1 cellular context compared by ENCODE assay signal in genomic region chr2:239297142-239298125, GRCh38.
TF ChIP-seq lines count a peak whose summit lies in the region.

No MANE protein-coding gene starts in this region.

TF ChIP-seq in HepG2, 621 proteins besides CTCF, POLR2A, EP300 and RAD21 (continued from another document):
- TF ChIP-seq ZNF362 (CRISPR knock-in tag; IDR thresholded peaks at IDR 0.05; ENCODE audit: borderline replicate concordance) (peak; percentile 7; the same call in 1 of the 2 replicates), ZNF446 (CRISPR knock-in tag; IDR thresholded peaks at IDR 0.05) (peak; percentile 52; the same call in 1 of the 2 replicates), ZNF280B (CRISPR knock-in tag; IDR thresholded peaks at IDR 0.05; ENCODE audit: borderline replicate concordance) (peak; percentile 86), ZNF709 (CRISPR knock-in tag; IDR thresholded peaks at IDR 0.05) (peak; percentile 58; the same call in 1 of the 2 replicates), TFAP4 (IDR thresholded peaks at IDR 0.05; ENCODE audit: borderline replicate concordance, low read depth) (peak; percentile 10; the same call in 1 of the 2 replicates), HNRNPL (IDR thresholded peaks at IDR 0.05; ENCODE audit: low read depth, low read length) (peak; percentile 69; the same call in 1 of the 2 replicates), CCDC6 (CRISPR knock-in tag; IDR thresholded peaks at IDR 0.05) (no peak), AGO2 (optimal IDR thresholded peaks at IDR 0.05; ENCODE audit: low read depth, low read length) (peak; percentile 23), SKI (IDR thresholded peaks at IDR 0.05; ENCODE audit: partially characterized antibody) (peak; percentile 92), ZNF550 (CRISPR knock-in tag; IDR thresholded peaks at IDR 0.05; ENCODE audit: borderline replicate concordance) (peak; percentile 64; the same call in 1 of the 2 replicates), YY1 (IDR thresholded peaks at IDR 0.05; ENCODE audit: insufficient read depth, insufficient replicate concordance, low read depth, low read length) (peak; percentile 3), MEIS1 (CRISPR knock-in tag; IDR thresholded peaks at IDR 0.05; ENCODE audit: borderline replicate concordance) (peak; percentile 30; the same call in 1 of the 2 replicates), ERF (CRISPR knock-in tag; IDR thresholded peaks at IDR 0.05) (0 out of 2 replicates have a peak, but pooled peaks have one; percentile 33), MAX (IDR thresholded peaks at IDR 0.05) (0 out of 2 replicates have a peak, but pooled peaks have one; percentile 22), ZNF678 (CRISPR knock-in tag; IDR thresholded peaks at IDR 0.05) (0 out of 2 replicates have a peak, but pooled peaks have one; percentile 55), NR2F1 (CRISPR knock-in tag; IDR thresholded peaks at IDR 0.05) (peak; percentile 43 to 69; a peak in 2 of 4 replicates), ZNF296 (CRISPR knock-in tag; conservative IDR thresholded peaks at IDR 0.05) (0 out of 2 replicates have a peak, but pooled peaks have one; percentile 33), NR2F6 (IDR thresholded peaks at IDR 0.05) (peak; percentile 60), NR2F6 (CRISPR knock-in tag; IDR thresholded peaks at IDR 0.05) (0 out of 2 replicates have a peak, but pooled peaks have one; percentile 52), FLYWCH1 (CRISPR knock-in tag; IDR thresholded peaks at IDR 0.05) (no peak), ZNF605 (CRISPR knock-in tag; IDR thresholded peaks at IDR 0.05) (peak; percentile 52; the same call in 1 of the 2 replicates), ZNF572 (CRISPR knock-in tag; IDR thresholded peaks at IDR 0.05) (peak; percentile 62; the same call in 1 of the 2 replicates), SPEN (CRISPR knock-in tag; IDR thresholded peaks at IDR 0.05; ENCODE audit: low read depth) (peak; percentile 39; the same call in 1 of the 2 replicates), SALL1 (CRISPR knock-in tag; IDR thresholded peaks at IDR 0.05) (peak; percentile 64), RXRB (CRISPR knock-in tag; IDR thresholded peaks at IDR 0.05; ENCODE audit: borderline replicate concordance) (peak; percentile 74), BRD4 (CRISPR knock-in tag; IDR thresholded peaks at IDR 0.05) (no peak), ZNF225 (CRISPR knock-in tag; IDR thresholded peaks at IDR 0.05) (peak; percentile 19; the same call in 1 of the 2 replicates), STAT6 (CRISPR knock-in tag; IDR thresholded peaks at IDR 0.05; ENCODE audit: borderline replicate concordance) (0 out of 2 replicates have a peak, but pooled peaks have one; percentile 28), ZNF546 (CRISPR knock-in tag; conservative IDR thresholded peaks at IDR 0.05) (no peak), ZNF891 (CRISPR knock-in tag; IDR thresholded peaks at IDR 0.05) (peak; percentile 53; the same call in 1 of the 2 replicates), ESRRA (CRISPR knock-in tag; IDR thresholded peaks at IDR 0.05; ENCODE audit: low read depth) (peak; percentile 36; the same call in 1 of the 2 replicates), TBX2 (CRISPR knock-in tag; IDR thresholded peaks at IDR 0.05; ENCODE audit: borderline replicate concordance) (0 out of 2 replicates have a peak, but pooled peaks have one; percentile 39)
- TF ChIP-seq, protein P1, sequence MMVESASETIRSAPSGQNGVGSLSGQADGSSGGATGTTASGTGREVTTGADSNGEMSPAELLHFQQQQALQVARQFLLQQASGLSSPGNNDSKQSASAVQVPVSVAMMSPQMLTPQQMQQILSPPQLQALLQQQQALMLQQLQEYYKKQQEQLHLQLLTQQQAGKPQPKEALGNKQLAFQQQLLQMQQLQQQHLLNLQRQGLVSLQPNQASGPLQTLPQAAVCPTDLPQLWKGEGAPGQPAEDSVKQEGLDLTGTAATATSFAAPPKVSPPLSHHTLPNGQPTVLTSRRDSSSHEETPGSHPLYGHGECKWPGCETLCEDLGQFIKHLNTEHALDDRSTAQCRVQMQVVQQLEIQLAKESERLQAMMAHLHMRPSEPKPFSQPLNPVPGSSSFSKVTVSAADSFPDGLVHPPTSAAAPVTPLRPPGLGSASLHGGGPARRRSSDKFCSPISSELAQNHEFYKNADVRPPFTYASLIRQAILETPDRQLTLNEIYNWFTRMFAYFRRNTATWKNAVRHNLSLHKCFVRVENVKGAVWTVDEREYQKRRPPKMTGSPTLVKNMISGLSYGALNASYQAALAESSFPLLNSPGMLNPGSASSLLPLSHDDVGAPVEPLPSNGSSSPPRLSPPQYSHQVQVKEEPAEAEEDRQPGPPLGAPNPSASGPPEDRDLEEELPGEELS (CRISPR knock-in tag; IDR thresholded peaks at IDR 0.05), result no peak
- TF ChIP-seq, protein P2, sequence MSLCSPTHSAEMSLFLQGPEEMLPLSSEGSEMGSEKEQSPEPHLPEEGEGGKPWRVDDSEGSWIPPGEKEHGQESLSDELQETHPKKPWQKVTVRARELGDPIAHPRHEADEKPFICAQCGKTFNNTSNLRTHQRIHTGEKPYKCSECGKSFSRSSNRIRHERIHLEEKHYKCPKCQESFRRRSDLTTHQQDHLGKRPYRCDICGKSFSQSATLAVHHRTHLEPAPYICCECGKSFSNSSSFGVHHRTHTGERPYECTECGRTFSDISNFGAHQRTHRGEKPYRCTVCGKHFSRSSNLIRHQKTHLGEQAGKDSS (CRISPR knock-in tag; IDR thresholded peaks at IDR 0.05; ENCODE audit: borderline replicate concordance, low read depth), result 0 out of 2 replicates have a peak, but pooled peaks have one; percentile 50
- TF ChIP-seq, protein P3, sequence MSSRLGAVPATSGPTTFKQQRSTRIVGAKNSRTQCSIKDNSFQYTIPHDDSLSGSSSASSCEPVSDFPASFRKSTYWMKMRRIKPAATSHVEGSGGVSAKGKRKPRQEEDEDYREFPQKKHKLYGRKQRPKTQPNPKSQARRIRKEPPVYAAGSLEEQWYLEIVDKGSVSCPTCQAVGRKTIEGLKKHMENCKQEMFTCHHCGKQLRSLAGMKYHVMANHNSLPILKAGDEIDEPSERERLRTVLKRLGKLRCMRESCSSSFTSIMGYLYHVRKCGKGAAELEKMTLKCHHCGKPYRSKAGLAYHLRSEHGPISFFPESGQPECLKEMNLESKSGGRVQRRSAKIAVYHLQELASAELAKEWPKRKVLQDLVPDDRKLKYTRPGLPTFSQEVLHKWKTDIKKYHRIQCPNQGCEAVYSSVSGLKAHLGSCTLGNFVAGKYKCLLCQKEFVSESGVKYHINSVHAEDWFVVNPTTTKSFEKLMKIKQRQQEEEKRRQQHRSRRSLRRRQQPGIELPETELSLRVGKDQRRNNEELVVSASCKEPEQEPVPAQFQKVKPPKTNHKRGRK (CRISPR knock-in tag; IDR thresholded peaks at IDR 0.05), result 0 out of 2 replicates have a peak, but pooled peaks have one; percentile 40
